8 cellular contexts compared by ENCODE assay signal in the genomic region with DNA sequence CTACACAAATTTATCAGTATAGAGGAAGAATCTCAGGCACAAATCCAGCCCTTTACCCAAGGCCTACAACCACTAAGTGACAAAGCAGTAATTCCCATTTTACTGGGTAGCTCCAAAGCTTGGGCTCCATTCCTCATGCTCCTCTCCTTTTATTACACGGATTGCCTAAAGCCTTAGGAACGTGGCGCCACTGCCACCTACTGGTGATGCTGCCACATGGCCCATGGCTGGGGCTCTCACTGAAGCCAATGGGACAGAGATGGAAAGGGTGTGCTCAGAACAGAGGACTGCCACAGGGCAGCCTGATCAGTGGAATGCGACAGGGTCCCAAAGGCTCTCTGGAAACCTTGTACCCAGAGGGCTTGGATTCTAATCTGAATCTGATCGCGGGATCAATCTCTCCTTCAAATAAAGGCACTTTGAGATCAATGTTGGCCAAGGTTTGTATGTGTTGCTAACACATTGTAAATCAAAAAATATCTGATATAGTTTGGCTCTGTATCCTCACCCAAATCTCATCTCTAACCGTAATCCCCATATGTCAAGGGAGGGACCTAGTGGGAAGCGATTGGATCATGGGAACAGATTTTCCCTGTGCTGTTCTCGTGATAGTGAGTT.
DNase-seq lines count a peak whose midpoint lies in the region; ATAC-seq and TF ChIP-seq lines count a peak whose summit lies in the region.
"Had no signal": no experiment of that assay in that cellular context is flagged by ENCODE, and none has a peak within 500 bp of the region (broad histone marks: within the 10 kb centered on the region; RNA-seq: fewer than 3 reads in every experiment).

No MANE protein-coding gene starts in this region.

- H3K27ac ChIP-seq in caudate nucleus (ENCODE audit: low read depth, low read length) = no peak overlapping the region
- H3K27ac ChIP-seq: skin epidermis had no signal

- in situ Hi-C loops in GM13976 (cut with MboI; ENCODE audit: low sequenced_read_pairs, unreplicated experiment) = loop anchor here (25.0 kb wide), 2 partner anchors 332 to 532 kb away; no protein-coding TSS in a partner anchor

- peak; percentile 94 for TF ChIP-seq CTCF in GM13976 (IDR thresholded peaks at IDR 0.05; ENCODE audit: borderline replicate concordance, control extremely low read depth, extremely low read depth, insufficient read depth, missing control alignments)

- peak; percentile 83 for DNase-seq in GM13976 (ENCODE audit: low spot score)
- peak; percentile 60 for DNase-seq in NCI-H345 treated with DMSO at 0.1 percent for 48 hours (lab: John Stamatoyannopoulos, UW; ENCODE audit: unreplicated experiment)
- peak in 59 of 61 donors; percentile 3 to 88 (median 60) for DNase-seq in caudate nucleus (lab: John Stamatoyannopoulos, UW)
- DNase-seq in kidney glomerular epithelial cell (lab: John Stamatoyannopoulos, UW) = peak; percentile 73
- DNase-seq in stimulated activated CD4-positive, alpha-beta T cell treated with anti-CD3 and anti-CD28 coated beads, Interleukin-2, amount 100 ng/mL, for 24 hours = peak; percentile 84 to 88

- ATAC-seq in HG03025 (IDR thresholded peaks at IDR 0.05; ENCODE audit: low FRiP score, unreplicated experiment) = peak; percentile 66
- ATAC-seq in activated CD4-positive, CD25-positive, alpha-beta regulatory T cell treated with anti-CD3 and anti-CD28 coated beads, Interleukin-2, amount 50 U/mL, for 24 hours = peak; percentile 78 to 81
